Comparison of ENCODE assay signal across 8 cellular contexts in genomic region chr5:100779669-100780375, GRCh38.
A peak's percentile ranks its signal among the peaks of the same experiment; 100 is the strongest.
DNase-seq lines count a peak whose midpoint lies in the region; ATAC-seq and TF ChIP-seq lines count a peak whose summit lies in the region.

No MANE protein-coding gene starts in this region.

- H3K9ac ChIP-seq in GM23248: no peak overlapping the region

- no peaks in the 10 kb centered on the region for H3K36me3 ChIP-seq in psoas muscle (ENCODE audit: insufficient read depth in 1 of 2, low read depth in 1 of 2)
- H3K36me3 ChIP-seq in GM23248 (ENCODE audit: low read depth): no peaks in the 10 kb centered on the region

- peaks cover 3% of the 10 kb centered on the region; the same call in 1 of the 2 replicates for H3K9me2 ChIP-seq in GM23248 (ENCODE audit: insufficient read depth)

- no peak overlapping the region for H2AFZ ChIP-seq in GM23248

- H3F3A ChIP-seq in GM23248 (ENCODE audit: insufficient read depth): peaks cover 9% of the 10 kb centered on the region; the same call in 1 of the 2 replicates

- intact Hi-C loops in left ventricle myocardium superior (cut with micrococcal nuclease): no loop called here
- intact Hi-C loops in psoas muscle (cut with DNase I): no loop called here

- H4K20me1 ChIP-seq in GM23248 (ENCODE audit: insufficient read depth): no peaks in the 10 kb centered on the region

- H3K9me3 ChIP-seq in psoas muscle (no peaks in the 10 kb centered on the region), GM23248 (ENCODE audit: low read depth) (no peaks in the 10 kb centered on the region)

- H3K27me3 ChIP-seq in psoas muscle (ENCODE audit: insufficient read depth in 3 of 3, low read length in 2 of 3) (no peaks in the 10 kb centered on the region), GM23248 (replicated peaks; ENCODE audit: insufficient read depth) (no peaks in the 10 kb centered on the region)

- H3K4me3 ChIP-seq in GM12865 (ENCODE audit: low read depth, low read length): peak overlapping the region; percentile 14
- H3K4me3 ChIP-seq in psoas muscle: no peak overlapping the region
- no peak overlapping the region for H3K4me3 ChIP-seq in GM23248
- no peak overlapping the region for H3K4me3 ChIP-seq in foreskin fibroblast (ENCODE audit: low read depth in 1 of 2, low read length in 2 of 2)

- ATAC-seq in GM21737 (IDR thresholded peaks at IDR 0.05; ENCODE audit: unreplicated experiment) (peak; percentile 28), left ventricle myocardium superior (peak; percentile 70), psoas muscle (no peak)

- 92 to 94% (median 94%) methylated on average over 7 of the region's 7 CpGs for WGBS in psoas muscle, 3 donors
- 94 to 97% methylated on average over 7 of the region's 7 CpGs for WGBS in GM23248 (ENCODE audit: low coverage in 1 of 2, low lambda C conversion rate in 2 of 2, missing lambda C conversion rate in 2 of 2), 2 experiments

- no peaks in the 10 kb centered on the region for H3K79me2 ChIP-seq in GM23248 (ENCODE audit: insufficient read depth)

- H3K4me1 ChIP-seq in psoas muscle (no peaks in the 10 kb centered on the region), GM23248 (ENCODE audit: insufficient read depth) (peaks cover 14% of the 10 kb centered on the region)

- no peak overlapping the region for H3K4me2 ChIP-seq in GM23248 (ENCODE audit: unreplicated experiment)

- H3K27ac ChIP-seq in psoas muscle (no peak overlapping the region), GM23248 (no peak overlapping the region)

- DNase-seq in GM12865 (ENCODE audit: low read depth): peak; percentile 55
- DNase-seq in MV-4-11 (lab: John Stamatoyannopoulos, UW): peak; percentile 90
- no peak for DNase-seq in left ventricle myocardium superior
- no peak for DNase-seq in psoas muscle
- DNase-seq in GM23248: no peak
- no peak for DNase-seq in foreskin fibroblast
- no peak for DNase-seq in 8988T

- in situ Hi-C loops in GM23248 (cut with MboI): no loop called here

- TF ChIP-seq CTCF in GM12865 (IDR thresholded peaks at IDR 0.05; ENCODE audit: insufficient read depth, low read depth, low read length, missing control alignments) (no peak), psoas muscle (IDR thresholded peaks at IDR 0.05) (no peak), foreskin fibroblast (IDR thresholded peaks at IDR 0.05; ENCODE audit: low read depth, low read length) (no peak)

Comparison
In these comparisons a context has a peak if more than half of its experiments do, and no peak if none do; other contexts are left out.
1. DNase-seq: peak in GM12865 (single experiment) and MV-4-11 (single experiment); none in left ventricle myocardium superior (single experiment), psoas muscle (0 of 2), GM23248 (single experiment), foreskin fibroblast (0 of 2) and 8988T (single experiment).
2. ATAC-seq: peak in GM21737 (single experiment) and left ventricle myocardium superior (single experiment); none in psoas muscle (0 of 4).